ENCODE assay signal across 1 cellular context in the genomic region with DNA sequence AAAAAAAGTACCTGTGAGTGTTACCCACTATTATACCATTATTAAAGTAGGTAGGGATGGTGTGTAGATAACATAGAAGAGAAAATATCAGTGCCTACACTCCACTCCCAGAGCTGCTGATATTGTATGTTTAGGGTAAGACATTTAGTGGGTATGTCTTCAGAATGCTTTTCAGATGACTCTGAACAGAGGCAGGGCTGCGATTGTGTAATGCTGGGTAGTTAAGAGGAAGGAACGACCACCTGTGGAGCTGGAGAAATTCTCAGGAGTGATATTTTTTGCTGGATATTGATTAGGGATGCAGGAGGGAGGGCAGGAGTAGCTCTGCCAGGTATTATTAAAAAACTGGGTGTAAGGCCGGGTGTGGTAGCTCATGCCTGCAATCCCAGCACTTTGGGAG.
A peak's percentile ranks its signal among the peaks of the same experiment; 100 is the strongest.
TF ChIP-seq lines count a peak whose summit lies in the region.

No MANE protein-coding gene starts in this region.

TF ChIP-seq in HepG2, 621 proteins besides CTCF, POLR2A, EP300 and RAD21:
- TF ChIP-seq, protein P1, sequence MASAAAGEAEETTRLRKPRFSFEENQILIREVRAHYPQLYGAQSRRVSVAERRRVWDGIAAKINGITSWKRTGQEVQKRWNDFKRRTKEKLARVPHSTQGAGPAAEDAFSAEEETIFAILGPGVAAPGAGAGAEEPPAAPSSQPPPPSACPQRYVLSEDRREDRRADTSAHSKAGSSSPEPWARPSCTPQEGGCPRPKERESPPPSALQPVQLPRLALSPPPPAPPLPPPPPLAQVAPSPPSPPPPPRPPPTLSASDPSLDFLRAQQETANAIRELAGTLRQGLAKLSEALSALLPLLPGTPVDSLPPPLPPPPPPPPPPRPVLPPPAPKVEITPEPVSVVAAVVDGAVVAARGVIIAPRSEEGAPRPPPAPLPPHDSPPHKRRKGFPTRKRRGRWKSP (CRISPR knock-in tag; IDR thresholded peaks at IDR 0.05): 0 out of 2 replicates have a peak, but pooled peaks have one; percentile 1
- TF ChIP-seq SRY (CRISPR knock-in tag; IDR thresholded peaks at IDR 0.05) (no peak), CEBPB (IDR thresholded peaks at IDR 0.05; ENCODE audit: borderline replicate concordance, low read depth, low read length) (peak; percentile 66; the same call in 1 of the 2 replicates), CBX1 (IDR thresholded peaks at IDR 0.05; ENCODE audit: low read depth) (no peak), SIN3B (IDR thresholded peaks at IDR 0.05; ENCODE audit: low read length) (no peak), CEBPG (CRISPR knock-in tag; IDR thresholded peaks at IDR 0.05) (0 out of 2 replicates have a peak, but pooled peaks have one; percentile 37), MEIS2 (CRISPR knock-in tag; IDR thresholded peaks at IDR 0.05) (no peak)
